In genomic region chr19:32809254-32809653, GRCh38 we compare ENCODE assay signal across 1 cellular context.
TF ChIP-seq lines count a peak whose summit lies in the region.

No MANE protein-coding gene starts in this region.

TF ChIP-seq in WTC11, 78 proteins besides CTCF, POLR2A, EP300 and RAD21 (continued from another document):
- TF ChIP-seq CBFB (CRISPR knock-in tag; IDR thresholded peaks at IDR 0.05; ENCODE audit: low read depth) (no peak), GTF2I (CRISPR knock-in tag; conservative IDR thresholded peaks at IDR 0.05) (no peak), SP1 (CRISPR knock-in tag; conservative IDR thresholded peaks at IDR 0.05) (no peak), GABPB1 (CRISPR knock-in tag; IDR thresholded peaks at IDR 0.05) (no peak), NFYB (CRISPR knock-in tag; conservative IDR thresholded peaks at IDR 0.05; ENCODE audit: low read depth) (no peak), ZNF423 (CRISPR knock-in tag; IDR thresholded peaks at IDR 0.05) (no peak), ZMAT4 (CRISPR knock-in tag; IDR thresholded peaks at IDR 0.05) (no peak), ZBTB43 (CRISPR knock-in tag; IDR thresholded peaks at IDR 0.05) (no peak), FOXP1 (CRISPR knock-in tag; IDR thresholded peaks at IDR 0.05; ENCODE audit: borderline replicate concordance) (no peak), PRRX2 (CRISPR knock-in tag; IDR thresholded peaks at IDR 0.05) (no peak)
